In genomic region chr3:144590854-144591253, GRCh38 we compare ENCODE assay signal across 13 cellular contexts.
DNase-seq lines count a peak whose midpoint lies in the region; ATAC-seq, FAIRE-seq and TF ChIP-seq lines count a peak whose summit lies in the region.
"Had no signal": no experiment of that assay in that cellular context is flagged by ENCODE, and none has a peak within 500 bp of the region (broad histone marks: within the 10 kb centered on the region; RNA-seq: fewer than 3 reads in every experiment).

No MANE protein-coding gene starts in this region.

- peaks cover 5% of the 10 kb centered on the region for H3K4me1 Mint-ChIP-seq in astrocyte (ENCODE audit: low read depth, unreplicated experiment)

- no peaks in the 10 kb centered on the region for H4K20me1 ChIP-seq in astrocyte (ENCODE audit: insufficient read depth, low read length)

- TF ChIP-seq CTCF in A549 (IDR thresholded peaks at IDR 0.05) (no peak), astrocyte (IDR thresholded peaks at IDR 0.05; ENCODE audit: insufficient read depth, low read depth, low read length) (no peak)

- H3K27me3 Mint-ChIP-seq in astrocyte (ENCODE audit: low read depth, unreplicated experiment), result no peaks in the 10 kb centered on the region

- no peaks in the 10 kb centered on the region for H3K36me3 ChIP-seq in astrocyte (ENCODE audit: insufficient read depth, low read length)
- H3K36me3 ChIP-seq: left ventricle myocardium inferior had no signal

- H3K9me3 ChIP-seq in A549 (no peaks in the 10 kb centered on the region), astrocyte (ENCODE audit: insufficient read depth, low read depth, low read length) (no peaks in the 10 kb centered on the region)
- H3K9me3 ChIP-seq: left ventricle myocardium inferior had no signal

- 5% methylated on average over 2 of the region's 2 CpGs for WGBS in A549 (ENCODE audit: missing lambda C conversion rate)

- H3K79me2 ChIP-seq in astrocyte (ENCODE audit: insufficient read depth, low read length), result no peaks in the 10 kb centered on the region

- H2AFZ ChIP-seq in astrocyte (ENCODE audit: low read depth, low read length), result peak overlapping the region; percentile 20

- peak overlapping the region; percentile 56 for H3K4me2 ChIP-seq in A549
- H3K4me2 ChIP-seq in astrocyte (ENCODE audit: low read length), result peak overlapping the region; percentile 70

- no peak for TF ChIP-seq EP300 in A549 (IDR thresholded peaks at IDR 0.05)

- H3K9ac ChIP-seq in astrocyte (ENCODE audit: low read length), result no peak overlapping the region

- H3K4me3 Mint-ChIP-seq in astrocyte (ENCODE audit: unreplicated experiment), result no peak overlapping the region
- H3K4me3 Mint-ChIP-seq: CD14-positive monocyte had no signal

- no peak for TF ChIP-seq RAD21 in A549 (conservative IDR thresholded peaks at IDR 0.05 in 1 of 2, IDR thresholded peaks at IDR 0.05 in 1 of 2)

- peak overlapping the region; percentile 13 for H3K27ac Mint-ChIP-seq in astrocyte (ENCODE audit: unreplicated experiment)

- ATAC-seq in A549 (peak; percentile 43 to 51; a peak in 3 of 6 replicates), GM21529 (IDR thresholded peaks at IDR 0.05; ENCODE audit: unreplicated experiment) (no peak)

- no peaks in the 10 kb centered on the region for H3K9me3 Mint-ChIP-seq in astrocyte (ENCODE audit: unreplicated experiment)

- POLR2A ChIA-PET in A549 (lab: Yijun Ruan, JAX), result no interaction called here

- CTCF ChIA-PET in A549 (lab: Yijun Ruan, JAX), result no interaction called here

- H3K27ac ChIP-seq in A549 (no peak overlapping the region), astrocyte (ENCODE audit: low read depth, low read length) (no peak overlapping the region)
- H3K27ac ChIP-seq: coronary artery, left ventricle myocardium inferior had no signal

- DNase-seq in A549 (ENCODE audit: low read depth in 1 of 2, low spot score in 1 of 2) (peak; percentile 1 to 45), HS-27A (ENCODE audit: low read depth) (peak; percentile 59), astrocyte (ENCODE audit: low read depth) (peak; percentile 84), iPS DF 4.7 (ENCODE audit: extremely low read depth, low spot score) (peak; percentile 25), KBM-7 (no peak), NCI-H2107 treated with DMSO at 0.1 percent for 48 hours (lab: John Stamatoyannopoulos, UW; ENCODE audit: unreplicated experiment) (no peak), NCI-H1694 treated with DMSO at 0.1 percent for 48 hours (lab: John Stamatoyannopoulos, UW) (no peak)
- DNase-seq: left ventricle myocardium inferior; stimulated activated naive CD4-positive, alpha-beta T cell treated with Interleukin-2 at 50 U/mL for 16 hours; T-helper 2 cell had no signal

- no peak for TF ChIP-seq POLR2A in A549 (IDR thresholded peaks at IDR 0.05; ENCODE audit: low read length)

- H3K36me3 Mint-ChIP-seq in astrocyte (ENCODE audit: low read depth, unreplicated experiment), result no peaks in the 10 kb centered on the region
- H3K36me3 Mint-ChIP-seq: CD14-positive monocyte had no signal

- in situ Hi-C loops in KBM-7 (cut with MboI; ENCODE audit: low pct_unique_long_range_greater_than_20kb, low sequenced_read_pairs), result no loop called here

- H3K27me3 ChIP-seq in astrocyte (ENCODE audit: insufficient read depth, low read length), result no peaks in the 10 kb centered on the region

- H3K4me1 ChIP-seq in A549 (peaks cover 3% of the 10 kb centered on the region; the same call in 1 of the 3 replicates), astrocyte (ENCODE audit: insufficient read depth, low read length) (peaks cover 3% of the 10 kb centered on the region)
- H3K4me1 ChIP-seq: left ventricle myocardium inferior had no signal

- H3K4me3 ChIP-seq in A549, result no peak overlapping the region
- H3K4me3 ChIP-seq in astrocyte (ENCODE audit: insufficient read depth, low read depth, low read length), result peak overlapping the region; percentile 4
- H3K4me3 ChIP-seq: coronary artery, left ventricle myocardium inferior had no signal

- no peak for FAIRE-seq in A549 (lab: Jason Lieb, UNC)
- peak; percentile 76 for FAIRE-seq in astrocyte (lab: Jason Lieb, UNC)

TF ChIP-seq in A549, 52 proteins besides CTCF, POLR2A, EP300 and RAD21:
- no peak for TF ChIP-seq ZNF302 (CRISPR knock-in tag; IDR thresholded peaks at IDR 0.05)
- no peak for TF ChIP-seq POLR2AphosphoS2 (conservative IDR thresholded peaks at IDR 0.05; ENCODE audit: low read length)
- TF ChIP-seq NFE2L2 (conservative IDR thresholded peaks at IDR 0.05; ENCODE audit: low read length), result peak; percentile 46; the same call in 1 of the 2 replicates
- peak; percentile 69 for TF ChIP-seq MAFK (IDR thresholded peaks at IDR 0.05; ENCODE audit: partially characterized antibody)
- no peak for TF ChIP-seq FOSL2 (IDR thresholded peaks at IDR 0.05)
- peak; percentile 57 for TF ChIP-seq FOSL2 (CRISPR knock-in tag; IDR thresholded peaks at IDR 0.05)
- no peak for TF ChIP-seq JUNB (IDR thresholded peaks at IDR 0.05)

Comparison
In these comparisons a context has a peak if more than half of its experiments do, and no peak if none do; other contexts are left out.
1. DNase-seq: peak in A549 (2 of 2), HS-27A (single experiment), astrocyte (single experiment) and iPS DF 4.7 (single experiment); none in KBM-7 (single experiment), NCI-H2107 treated with DMSO at 0.1 percent for 48 hours (single experiment) and NCI-H1694 treated with DMSO at 0.1 percent for 48 hours (single experiment).